ENCODE assay signal across 19 cellular contexts in the genomic region with DNA sequence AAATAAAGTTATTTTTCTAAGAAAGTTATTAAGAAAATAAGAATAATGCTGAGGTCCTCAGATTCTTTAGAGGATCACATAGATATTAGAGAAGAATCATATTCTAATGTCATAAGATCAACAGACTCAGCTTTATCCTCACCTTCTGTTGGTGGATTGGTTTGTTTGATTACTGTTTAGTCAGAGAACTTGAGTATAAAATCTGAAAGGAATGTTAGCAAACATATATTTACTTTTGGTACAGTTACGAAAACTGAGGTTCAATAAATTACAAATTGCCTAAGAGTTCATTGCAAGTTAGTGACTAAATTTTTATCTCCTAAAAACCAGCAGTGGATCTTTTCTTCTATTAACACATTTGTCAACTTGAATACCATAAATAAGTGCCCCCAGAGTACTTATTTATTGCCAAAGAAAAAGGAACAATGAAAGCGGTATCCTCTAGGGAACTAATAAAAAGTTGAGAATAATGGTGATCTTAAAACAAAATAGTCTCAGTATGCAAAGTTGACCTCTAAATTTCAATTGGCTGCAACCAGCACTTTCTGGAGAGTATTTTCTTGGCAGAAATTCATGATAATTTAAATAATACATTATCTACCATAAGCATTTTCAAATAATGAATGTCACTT.
DNase-seq lines count a peak whose midpoint lies in the region; ATAC-seq, FAIRE-seq and TF ChIP-seq lines count a peak whose summit lies in the region.
"Had no signal": no experiment of that assay in that cellular context is flagged by ENCODE, and none has a peak within 500 bp of the region (broad histone marks: within the 10 kb centered on the region; RNA-seq: fewer than 3 reads in every experiment).

No MANE protein-coding gene starts in this region.

- intact Hi-C loops in PC-3 (cut with micrococcal nuclease), result no loop called here
- intact Hi-C loops in GM12878 (cut with micrococcal nuclease; ENCODE audit: unreplicated experiment), result no loop called here
- intact Hi-C loops in lower lobe of right lung (cut with DNase I), result no loop called here

- H3K9ac ChIP-seq in PC-3 (ENCODE audit: low read length) (no peak overlapping the region), GM12878 (ENCODE audit: control insufficient read depth, insufficient read depth, low read length) (no peak overlapping the region)
- H3K9ac ChIP-seq: BLaER1 had no signal

- H3K4me2 ChIP-seq in A549, result peak overlapping the region; percentile 13; the same call in 1 of the 3 replicates
- H3K4me2 ChIP-seq in PC-3 (ENCODE audit: low read length), result no peak overlapping the region
- H3K4me2 ChIP-seq in GM12878 (ENCODE audit: control insufficient read depth, insufficient read depth), result no peak overlapping the region
- H3K4me2 ChIP-seq: BLaER1, GM23338 had no signal

- no peak for FAIRE-seq in A549 (lab: Jason Lieb, UNC)
- no peak for FAIRE-seq in GM12878 (lab: Jason Lieb, UNC)
- FAIRE-seq: G401.6, GM19239 had no signal

- BruUV-seq in PC-3 (replicated peaks; lab: Mats Ljungman, UMichigan), result no TSS peak
- no TSS peak for BruUV-seq in GM12878 (replicated peaks; lab: Mats Ljungman, UMichigan)

- H3K27ac ChIP-seq in A549, result no peak overlapping the region
- no peak overlapping the region for H3K27ac ChIP-seq in PC-3 (ENCODE audit: low read length)
- H3K27ac ChIP-seq in GM12878 (ENCODE audit: control insufficient read depth, insufficient read depth), result no peak overlapping the region
- no peak overlapping the region for H3K27ac ChIP-seq in lower lobe of right lung
- H3K27ac ChIP-seq: BLaER1, C4-2B had no signal

- H2AFZ ChIP-seq in PC-3 (ENCODE audit: low read length) (no peak overlapping the region), GM12878 (ENCODE audit: control insufficient read depth, low read depth, low read length) (no peak overlapping the region)
- H2AFZ ChIP-seq: GM23338 had no signal

- no peaks in the 10 kb centered on the region for H4K20me1 ChIP-seq in PC-3 (ENCODE audit: low read length)
- H4K20me1 ChIP-seq in GM12878 (ENCODE audit: control insufficient read depth, insufficient read depth), result no peaks in the 10 kb centered on the region
- H4K20me1 ChIP-seq: BLaER1 had no signal

- no peaks in the 10 kb centered on the region for H3K9me2 ChIP-seq in PC-3 (replicated peaks; ENCODE audit: low read length)

- no peaks in the 10 kb centered on the region for H3K79me2 ChIP-seq in PC-3 (ENCODE audit: low read length)
- no peaks in the 10 kb centered on the region for H3K79me2 ChIP-seq in GM12878 (ENCODE audit: control insufficient read depth, insufficient read depth, low read length)

- no peaks in the 10 kb centered on the region for H3K4me1 ChIP-seq in A549
- peaks cover 3% of the 10 kb centered on the region; the same call in 1 of the 2 replicates for H3K4me1 ChIP-seq in PC-3 (ENCODE audit: insufficient read depth, low read length)
- no peaks in the 10 kb centered on the region for H3K4me1 ChIP-seq in GM12878 (ENCODE audit: control insufficient read depth, insufficient read depth, low read length)
- no peaks in the 10 kb centered on the region for H3K4me1 ChIP-seq in lower lobe of right lung

- SMC1A ChIA-PET in GM12878 (lab: Charles Lee; ENCODE audit: uncharacterized antibody, unreplicated experiment), result no interaction called here

- no peak for TF ChIP-seq POLR2A in A549 (IDR thresholded peaks at IDR 0.05; ENCODE audit: low read length)
- no peak for TF ChIP-seq POLR2A in GM12878 (IDR thresholded peaks at IDR 0.05; ENCODE audit: low read depth, low read length)

- CTCF ChIA-PET in A549 (lab: Yijun Ruan, JAX) (no interaction called here), PC-3 (lab: Charles Lee) (no interaction called here), GM12878 (lab: Yijun Ruan, JAX) (no interaction called here)

- H3K4me3 ChIP-seq in A549, result no peak overlapping the region
- H3K4me3 ChIP-seq in PC-3 (ENCODE audit: low read length), result no peak overlapping the region
- no peak overlapping the region for H3K4me3 ChIP-seq in GM12878
- H3K4me3 ChIP-seq in lower lobe of right lung, result no peak overlapping the region
- H3K4me3 ChIP-seq: BLaER1, GM23338 had no signal

- TF ChIP-seq EP300 in A549 (IDR thresholded peaks at IDR 0.05) (no peak), GM12878 (IDR thresholded peaks at IDR 0.05; ENCODE audit: borderline replicate concordance in 1 of 2, control insufficient read depth in 1 of 2, low read depth in 2 of 2, low read length in 2 of 2) (no peak)

- RAD21 ChIA-PET in GM12878 (lab: Charles Lee; ENCODE audit: unreplicated experiment), result no interaction called here

- ATAC-seq in A549 (no peak), PC-3 (peak; percentile 46), GM12878 (no peak), GM21423 (IDR thresholded peaks at IDR 0.05; ENCODE audit: unreplicated experiment) (no peak), lower lobe of right lung (no peak)
- ATAC-seq: CD8-positive, alpha-beta T cell; GM23338; HCT116 had no signal

- H3K27me3 ChIP-seq in PC-3 (ENCODE audit: low read length), result no peaks in the 10 kb centered on the region
- no peaks in the 10 kb centered on the region for H3K27me3 ChIP-seq in GM12878 (replicated peaks in 1 of 2; ENCODE audit: control insufficient read depth in 2 of 2, insufficient read depth in 2 of 2, low read length in 1 of 2)
- no peaks in the 10 kb centered on the region for H3K27me3 ChIP-seq in lower lobe of right lung (ENCODE audit: low read depth)
- H3K27me3 ChIP-seq: BLaER1 had no signal

- H3F3A ChIP-seq in PC-3 (ENCODE audit: low read length, unreplicated experiment), result no peaks in the 10 kb centered on the region

- WGBS in A549 (ENCODE audit: missing lambda C conversion rate), result 41% methylated on average over 2 of the region's 2 CpGs
- WGBS in GM12878 (ENCODE audit: insufficient coverage, insufficient replicate concordance, low lambda C conversion rate, missing lambda C conversion rate), result 32% methylated on average over 2 of the region's 2 CpGs

- no peaks in the 10 kb centered on the region for H3K9me3 ChIP-seq in A549
- no peaks in the 10 kb centered on the region for H3K9me3 ChIP-seq in PC-3 (ENCODE audit: low read length)
- no peaks in the 10 kb centered on the region for H3K9me3 ChIP-seq in GM12878 (replicated peaks; ENCODE audit: control insufficient read depth, insufficient read depth, low read length)
- H3K9me3 ChIP-seq in lower lobe of right lung, result no peaks in the 10 kb centered on the region
- H3K9me3 ChIP-seq: BLaER1, Caco-2 had no signal

- peak in 1 of 2 experiments; percentile 8 for DNase-seq in A549 (ENCODE audit: low read depth in 1 of 2, low spot score in 1 of 2)
- peak; percentile 42 for DNase-seq in PC-3
- DNase-seq in GM12878 (ENCODE audit: low read depth, low spot score), result no peak
- no peak for DNase-seq in middle frontal gyrus (ENCODE audit: extremely low spot score, low spot score)
- DNase-seq in lower lobe of right lung, result no peak
- DNase-seq: 8988T; Caco-2; CD4-positive, CD25-positive, alpha-beta regulatory T cell; CD8-positive, alpha-beta T cell; DMS153; DND-41; H9 had no signal

- TF ChIP-seq RAD21 in A549 (conservative IDR thresholded peaks at IDR 0.05 in 1 of 2, IDR thresholded peaks at IDR 0.05 in 1 of 2), result no peak
- TF ChIP-seq RAD21 in GM12878 (IDR thresholded peaks at IDR 0.05; ENCODE audit: insufficient read depth, low read depth, low read length), result no peak

- in situ Hi-C loops in GM12878 (cut with MboI), result no loop called here

- POLR2A ChIA-PET in A549 (lab: Yijun Ruan, JAX) (no interaction called here), PC-3 (lab: Charles Lee; ENCODE audit: unreplicated experiment) (no interaction called here), GM12878 (lab: Charles Lee) (no interaction called here)

- H3K36me3 ChIP-seq in PC-3 (ENCODE audit: low read depth, low read length) (no peaks in the 10 kb centered on the region), GM12878 (ENCODE audit: control insufficient read depth in 2 of 2, insufficient read depth in 2 of 2, low read length in 1 of 2) (no peaks in the 10 kb centered on the region), lower lobe of right lung (no peaks in the 10 kb centered on the region)
- H3K36me3 ChIP-seq: BLaER1 had no signal

- TF ChIP-seq CTCF in A549 (IDR thresholded peaks at IDR 0.05), result no peak
- TF ChIP-seq CTCF in PC-3 (conservative IDR thresholded peaks at IDR 0.05; ENCODE audit: low read depth, low read length), result no peak
- no peak for TF ChIP-seq CTCF in GM12878 (IDR thresholded peaks at IDR 0.05 in 2 of 3, conservative IDR thresholded peaks at IDR 0.05 in 1 of 3; ENCODE audit: control insufficient read depth in 2 of 3, extremely low read depth in 1 of 3, insufficient read depth in 1 of 3, low read depth in 3 of 3, low read length in 3 of 3)
- TF ChIP-seq CTCF in lower lobe of right lung (IDR thresholded peaks at IDR 0.05), result no peak

TF ChIP-seq in A549, 52 proteins besides CTCF, POLR2A, EP300 and RAD21 (continues in another document):
- TF ChIP-seq CEBPB (IDR thresholded peaks at IDR 0.05) (peak in 1 of 2 experiments; percentile 39; a peak in 1 of 4 replicates), JUN (IDR thresholded peaks at IDR 0.05) (no peak), EHMT2 (IDR thresholded peaks at IDR 0.05; ENCODE audit: low read depth) (no peak), HOXB13 (CRISPR knock-in tag; IDR thresholded peaks at IDR 0.05; ENCODE audit: low read depth) (no peak), ESRRA (IDR thresholded peaks at IDR 0.05; ENCODE audit: borderline replicate concordance, low read length) (no peak), GATA3 (IDR thresholded peaks at IDR 0.05; ENCODE audit: borderline replicate concordance) (peak; percentile 14; the same call in 1 of the 2 replicates), FOXS1 (CRISPR knock-in tag; IDR thresholded peaks at IDR 0.05) (no peak), ZC3H11A (IDR thresholded peaks at IDR 0.05) (no peak), MAFK (IDR thresholded peaks at IDR 0.05; ENCODE audit: partially characterized antibody) (peak; percentile 22), NFE2L2 (conservative IDR thresholded peaks at IDR 0.05; ENCODE audit: low read length) (no peak)
